8 cellular contexts compared by ENCODE assay signal in the genomic region with DNA sequence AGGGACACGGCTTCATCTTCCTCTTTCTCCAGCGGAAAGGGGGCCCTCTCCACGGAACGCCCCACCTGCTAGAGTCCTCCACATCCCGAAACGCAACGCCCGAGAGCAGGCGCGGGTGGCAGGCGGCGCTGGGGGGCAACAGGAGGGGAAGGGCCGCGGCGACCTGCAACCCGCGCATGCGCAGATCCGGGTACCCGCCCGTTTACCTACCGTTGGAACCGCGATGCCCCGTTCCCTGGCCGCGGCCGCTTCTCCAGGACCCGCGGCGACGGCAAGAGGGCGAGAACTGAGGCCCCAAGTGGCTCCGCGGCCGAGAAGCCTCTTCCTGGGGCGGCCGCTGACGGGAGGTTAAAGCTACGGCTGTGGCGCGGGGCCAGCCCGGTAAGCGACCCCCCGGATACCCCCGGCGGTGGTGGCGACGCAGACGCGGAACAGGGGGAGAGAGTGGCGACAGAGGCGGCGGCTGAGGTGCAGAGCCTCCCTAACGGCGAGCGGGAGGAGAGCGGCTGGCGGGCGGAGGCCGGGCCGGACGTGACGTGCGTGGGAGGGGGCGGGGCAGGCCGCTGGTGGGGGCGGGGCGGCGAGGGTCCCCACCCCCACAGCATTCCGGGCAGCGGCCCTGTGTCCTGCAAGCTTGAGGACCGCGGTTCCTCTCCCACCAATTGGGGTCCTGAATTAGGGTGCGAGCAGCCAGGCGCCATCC. TPM values are rescaled to one million over a fixed set of nuclear protein-coding genes. Genes with fewer than 3 reads are reported as not detected.
DNase-seq lines count a peak whose midpoint lies in the region; ATAC-seq lines count a peak whose summit lies in the region.

A gene (minus strand): TSS at position 508 of the 703 bp plus-strand sequence. CDS start 13,968 bp downstream, outside the sequence.

- no peak within 1 kb of the TSS for H4K5ac ChIP-seq in mesendoderm (ENCODE audit: low read length)

- H3K9ac ChIP-seq in mesendoderm (ENCODE audit: low read length), result peak within 1 kb of the TSS; percentile 95

- H3K36me3 ChIP-seq in effector memory CD4-positive, alpha-beta T cell (ENCODE audit: control insufficient read depth, insufficient read depth, low read length), result no peaks in the 10 kb centered on the region
- no peaks in the 10 kb centered on the region for H3K36me3 ChIP-seq in mesendoderm (ENCODE audit: control insufficient read depth, insufficient read depth, low read length)

- no peak within 1 kb of the TSS for H2AK5ac ChIP-seq in mesendoderm (ENCODE audit: low read length)

- no peak within 1 kb of the TSS for H2BK15ac ChIP-seq in mesendoderm (replicated peaks; ENCODE audit: low read depth)

- peaks cover 43% of the 10 kb centered on the region for H3K79me2 ChIP-seq in mesendoderm (ENCODE audit: control insufficient read depth, insufficient read depth, low read length)

- peaks cover 5% of the 10 kb centered on the region for H3K79me1 ChIP-seq in mesendoderm (ENCODE audit: low read length)

- peak within 1 kb of the TSS; percentile 97 for H3K56ac ChIP-seq in mesendoderm (ENCODE audit: low read length)

- peak within 1 kb of the TSS; percentile 82 for H3K4me3 ChIP-seq in effector memory CD4-positive, alpha-beta T cell (ENCODE audit: insufficient read depth, low read depth, low read length, poor library complexity, severe bottlenecking)
- peak within 1 kb of the TSS; percentile 83 for H3K4me3 ChIP-seq in mesendoderm (ENCODE audit: low read length)

- H3K27me3 ChIP-seq in effector memory CD4-positive, alpha-beta T cell (replicated peaks; ENCODE audit: control insufficient read depth, insufficient read depth, low read length, poor library complexity, severe bottlenecking), result no peaks in the 10 kb centered on the region
- H3K27me3 ChIP-seq in mesendoderm (ENCODE audit: insufficient read depth, low read length, poor library complexity), result no peaks in the 10 kb centered on the region

- H2BK120ac ChIP-seq in mesendoderm (ENCODE audit: low read depth, low read length), result peak within 1 kb of the TSS; percentile 17

- ATAC-seq in GM19395 (IDR thresholded peaks at IDR 0.05; ENCODE audit: unreplicated experiment) (peak; percentile 51), HG03558 (IDR thresholded peaks at IDR 0.05; ENCODE audit: extremely low read depth, unreplicated experiment) (peak; percentile 29)

- peak within 1 kb of the TSS; percentile 93 for H3K4me2 ChIP-seq in mesendoderm (ENCODE audit: low read length)

- H3K18ac ChIP-seq in mesendoderm (ENCODE audit: low read length), result peak within 1 kb of the TSS; percentile 89

- DNase-seq in CD1c-positive myeloid dendritic cell (ENCODE audit: extremely low spot score) (peak; percentile 83), NOMO-1 (lab: John Stamatoyannopoulos, UW; ENCODE audit: unreplicated experiment in 2 of 2) (peak; percentile 83 to 89), mesendoderm (peak; percentile 83)
- DNase-seq in effector memory CD4-positive, alpha-beta T cell, result peak; percentile 69 to 76 (median 73)
- DNase-seq in stimulated activated CD8-positive, alpha-beta memory T cell treated with anti-CD3 and anti-CD28 coated beads, Interleukin-15, amount 100 ng/mL, for 4 hours (ENCODE audit: low read depth in 2 of 2), result peak; percentile 58 to 63

- POLR2A ChIA-PET in activated CD8-positive, alpha-beta memory T cell treated with anti-CD3 and anti-CD28 coated beads for 36 hours (lab: Charles Lee), result interaction anchor here (0.5 to 0.6 kb wide), 2 partner anchors 41 to 280 kb away, joined by 3 to 8 read pairs; no protein-coding TSS in a partner anchor

- peaks cover 27% of the 10 kb centered on the region for H3K4me1 ChIP-seq in effector memory CD4-positive, alpha-beta T cell (ENCODE audit: control insufficient read depth, insufficient read depth, low read length, poor library complexity, severe bottlenecking)
- no peaks in the 10 kb centered on the region for H3K4me1 ChIP-seq in mesendoderm (ENCODE audit: control insufficient read depth, low read depth, low read length)

- no CpG with 5 or more reads among the region's 76 CpGs for WGBS in mesendoderm (ENCODE audit: extremely low coverage, insufficient coverage, low lambda C conversion rate)

- H3K9me3 ChIP-seq in effector memory CD4-positive, alpha-beta T cell (ENCODE audit: control insufficient read depth, low read length), result no peaks in the 10 kb centered on the region

- CTCF ChIA-PET in activated CD8-positive, alpha-beta memory T cell treated with anti-CD3 and anti-CD28 coated beads for 36 hours (lab: Charles Lee), result no interaction called here

- no peak within 1 kb of the TSS for H4K8ac ChIP-seq in mesendoderm (ENCODE audit: low read depth, low read length)

- H3K4ac ChIP-seq in mesendoderm (ENCODE audit: low read depth, low read length), result peak within 1 kb of the TSS; percentile 92

- peak within 1 kb of the TSS; percentile 47 for H2BK5ac ChIP-seq in mesendoderm (ENCODE audit: low read length)

- peak within 1 kb of the TSS; percentile 93 for H3K27ac ChIP-seq in effector memory CD4-positive, alpha-beta T cell (ENCODE audit: insufficient read depth, low read length, poor library complexity, severe bottlenecking)
- peak within 1 kb of the TSS; percentile 100 for H3K27ac ChIP-seq in mesendoderm (ENCODE audit: low read depth, low read length)

- H3K23ac ChIP-seq in mesendoderm (ENCODE audit: low read length), result peak within 1 kb of the TSS; percentile 94

RNA-seq across cellular contexts. Expression of the gene that starts here (rescaled TPM):
- 10 to 100 TPM; 17.1 to 20.8 TPM for total RNA-seq in activated CD8-positive, alpha-beta memory T cell treated with anti-CD3 and anti-CD28 coated beads for 36 hours
- polyA plus RNA-seq in mesendoderm (2013, experiment 1 of 2), result 12.2 TPM
- polyA plus RNA-seq in mesendoderm (2013, experiment 2 of 2), result 12.4 TPM

Comparison
In these comparisons a context has a peak if more than half of its experiments do, and no peak if none do; other contexts are left out.
1. Peak in every context shown above with its lines: DNase-seq, ATAC-seq, H3K4me3 ChIP-seq and H3K27ac ChIP-seq.